ENCODE assay signal across 22 cellular contexts in the genomic region with DNA sequence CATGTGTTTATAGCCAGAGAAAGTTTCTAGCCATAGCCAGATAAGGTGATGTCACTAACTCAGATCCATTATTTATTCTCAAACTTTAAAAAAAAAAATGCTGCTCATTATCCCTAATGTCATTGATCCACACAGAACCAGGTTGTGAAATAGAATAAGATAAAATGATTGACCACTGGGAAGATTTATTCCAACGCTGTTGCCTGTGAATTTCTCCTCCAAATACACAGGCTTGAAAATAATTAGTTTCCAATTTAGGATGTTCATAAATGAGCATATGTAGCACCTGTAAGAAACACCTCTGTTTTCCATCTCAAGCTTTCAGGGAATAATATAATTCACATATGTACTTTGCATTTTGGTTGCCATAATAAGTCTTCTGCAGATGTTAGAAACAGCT.
"Had no signal": no experiment of that assay in that cellular context is flagged by ENCODE, and none has a peak within 500 bp of the region (broad histone marks: within the 10 kb centered on the region; RNA-seq: fewer than 3 reads in every experiment).

No MANE protein-coding gene starts in this region.

- H3K4me3 Mint-ChIP-seq: effector memory CD8-positive, alpha-beta T cell; endodermal cell; mesothelial cell of epicardium; naive B cell; naive thymus-derived CD8-positive, alpha-beta T cell had no signal

- H3K27ac ChIP-seq: coronary artery, dorsolateral prefrontal cortex, epithelial cell of prostate, esophagus squamous epithelium, gastrocnemius medialis, heart right ventricle, left lung, lower lobe of right lung had no signal

- H3K4me1 ChIP-seq: esophagus squamous epithelium, heart right ventricle, left lung, lower lobe of right lung had no signal

- H3K36me3 ChIP-seq: esophagus squamous epithelium, gastrocnemius medialis, heart right ventricle, left lung, lower lobe of right lung had no signal

- H3K27ac Mint-ChIP-seq: effector memory CD8-positive, alpha-beta T cell; endodermal cell; mesothelial cell of epicardium; naive B cell; naive thymus-derived CD8-positive, alpha-beta T cell had no signal

- H3K9me3 ChIP-seq: esophagus squamous epithelium, gastrocnemius medialis, left lung, lower lobe of right lung, mucosa of descending colon had no signal

- DNase-seq: dorsolateral prefrontal cortex; effector memory CD8-positive, alpha-beta T cell; endodermal cell; esophagus squamous epithelium; foreskin fibroblast; foreskin melanocyte; gastrocnemius medialis; glutamatergic neuron; head of caudate nucleus; heart right ventricle; hippocampal formation; left cardiac atrium; left lung; left ventricle myocardium superior; lower lobe of right lung; mucosa of descending colon; naive B cell; naive thymus-derived CD8-positive, alpha-beta T cell had no signal

- H3K27me3 Mint-ChIP-seq: effector memory CD8-positive, alpha-beta T cell; naive B cell had no signal

- H3K27me3 ChIP-seq: dorsolateral prefrontal cortex, esophagus squamous epithelium, gastrocnemius medialis, heart right ventricle, left lung had no signal

- ATAC-seq: effector memory CD8-positive, alpha-beta T cell; esophagus mucosa; gastrocnemius medialis; heart right ventricle; left cardiac atrium; left lung; left ventricle myocardium superior; lower lobe of right lung; mucosa of descending colon; naive thymus-derived CD8-positive, alpha-beta T cell had no signal

- H3K4me3 ChIP-seq: coronary artery, dorsolateral prefrontal cortex, esophagus squamous epithelium, gastrocnemius medialis, heart right ventricle, left lung, lower lobe of right lung, mucosa of descending colon had no signal

- H3K4me1 Mint-ChIP-seq: naive B cell; naive thymus-derived CD8-positive, alpha-beta T cell had no signal

- H3K36me3 Mint-ChIP-seq: mesothelial cell of epicardium; naive B cell; naive thymus-derived CD8-positive, alpha-beta T cell had no signal
